Comparison of ENCODE assay signal across 1 cellular context in the genomic region with DNA sequence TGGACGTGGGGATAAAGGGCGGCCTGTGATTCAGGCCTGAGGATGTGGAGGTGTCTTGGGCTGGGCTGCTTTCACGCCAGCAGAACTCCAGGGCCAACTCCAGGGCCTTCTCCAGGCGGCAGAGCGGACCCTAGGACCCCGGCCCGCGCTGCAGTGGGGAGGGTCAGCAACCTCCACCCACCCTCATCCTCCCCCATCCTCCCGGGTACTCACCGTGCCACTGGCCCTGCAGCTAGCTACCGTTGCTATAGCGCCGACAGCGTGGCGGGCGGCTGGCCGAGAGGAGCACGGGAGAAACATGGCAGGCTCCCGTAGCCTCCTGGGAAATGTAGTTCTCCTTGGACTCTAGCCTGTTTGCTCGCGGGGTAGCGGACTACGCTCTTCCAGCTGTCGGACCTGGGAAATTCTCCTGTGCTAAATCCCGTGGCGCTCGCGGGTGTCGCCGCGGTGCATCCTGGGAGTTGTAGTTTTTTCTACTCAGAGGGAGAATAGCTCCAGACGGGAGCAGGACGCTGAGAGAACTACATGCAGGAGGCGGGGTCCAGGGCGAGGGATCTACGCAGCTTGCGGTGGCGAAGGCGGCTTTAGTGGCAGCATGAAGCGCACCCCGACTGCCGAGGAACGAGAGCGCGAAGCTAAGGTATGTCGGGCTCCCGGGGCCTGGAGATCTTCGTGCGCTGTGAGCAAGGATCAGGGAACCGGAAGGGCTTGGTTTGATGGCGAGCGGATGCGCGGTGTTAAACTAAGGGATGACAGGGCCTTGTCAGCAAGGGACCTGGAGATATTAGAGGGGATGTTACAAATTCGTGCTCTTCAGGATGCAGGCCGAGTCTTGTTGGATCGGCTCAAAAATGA.
TF ChIP-seq lines count a peak whose summit lies in the region.

Gene FTO (plus strand): TSS at position 567 of the 855 bp plus-strand sequence.
Gene RPGRIP1L (minus strand): TSS at position 270 of the 855 bp plus-strand sequence. CDS start 3,136 bp downstream, outside the sequence.

TF ChIP-seq in HepG2, 621 proteins besides CTCF, POLR2A, EP300 and RAD21 (continued from another document and continues in another):
- TF ChIP-seq ZNF784 (CRISPR knock-in tag; IDR thresholded peaks at IDR 0.05; ENCODE audit: borderline replicate concordance) (peak; percentile 60; the same call in 1 of the 2 replicates), SOX13 (IDR thresholded peaks at IDR 0.05) (no peak), SOX13 (CRISPR knock-in tag; conservative IDR thresholded peaks at IDR 0.05 in 1 of 2, IDR thresholded peaks at IDR 0.05 in 1 of 2) (0 out of 4 replicates have a peak, but pooled peaks of 1 of the 2 experiments have one; percentile 44), NR0B2 (CRISPR knock-in tag; IDR thresholded peaks at IDR 0.05) (0 out of 2 replicates have a peak, but pooled peaks have one; percentile 23), NFRKB (IDR thresholded peaks at IDR 0.05) (no peak), NFKB2 (CRISPR knock-in tag; IDR thresholded peaks at IDR 0.05; ENCODE audit: borderline replicate concordance) (peak; percentile 87; the same call in 1 of the 2 replicates), ZNF260 (CRISPR knock-in tag; IDR thresholded peaks at IDR 0.05; ENCODE audit: borderline replicate concordance, low read depth) (no peak), ZNF589 (CRISPR knock-in tag; conservative IDR thresholded peaks at IDR 0.05) (no peak; the same call in 1 of the 2 replicates), ZNF775 (CRISPR knock-in tag; IDR thresholded peaks at IDR 0.05; ENCODE audit: borderline replicate concordance) (no peak), ZNF253 (CRISPR knock-in tag; IDR thresholded peaks at IDR 0.05; ENCODE audit: borderline replicate concordance) (no peak), ZNF468 (CRISPR knock-in tag; IDR thresholded peaks at IDR 0.05) (no peak), TEAD3 (CRISPR knock-in tag; optimal IDR thresholded peaks at IDR 0.05; ENCODE audit: borderline replicate concordance) (peak; percentile 74), KLF12 (CRISPR knock-in tag; IDR thresholded peaks at IDR 0.05; ENCODE audit: borderline replicate concordance) (no peak), ZSCAN30 (CRISPR knock-in tag; IDR thresholded peaks at IDR 0.05) (no peak), ZNF101 (CRISPR knock-in tag; IDR thresholded peaks at IDR 0.05; ENCODE audit: borderline replicate concordance, low read depth) (no peak), AGO2 (optimal IDR thresholded peaks at IDR 0.05; ENCODE audit: low read depth, low read length) (no peak), ZNF746 (CRISPR knock-in tag; IDR thresholded peaks at IDR 0.05) (peak; percentile 29; the same call in 1 of the 2 replicates), MED1 (CRISPR knock-in tag; IDR thresholded peaks at IDR 0.05) (no peak; the same call in 1 of the 2 replicates), ZBTB33 (CRISPR knock-in tag; IDR thresholded peaks at IDR 0.05) (no peak), FOXK1 (CRISPR knock-in tag; IDR thresholded peaks at IDR 0.05; ENCODE audit: borderline replicate concordance, low read depth) (peak; percentile 97), THAP7 (CRISPR knock-in tag; IDR thresholded peaks at IDR 0.05) (peak; percentile 79; the same call in 1 of the 2 replicates), ZFYVE20 (CRISPR knock-in tag; IDR thresholded peaks at IDR 0.05; ENCODE audit: borderline replicate concordance, low read depth) (peak; percentile 21; the same call in 1 of the 2 replicates), SALL2 (CRISPR knock-in tag; IDR thresholded peaks at IDR 0.05) (peak; percentile 78), IRF9 (CRISPR knock-in tag; IDR thresholded peaks at IDR 0.05; ENCODE audit: borderline replicate concordance) (peak; percentile 94), JUN (CRISPR knock-in tag; IDR thresholded peaks at IDR 0.05) (no peak), RXRA (CRISPR knock-in tag; IDR thresholded peaks at IDR 0.05) (peak; percentile 59; the same call in 1 of the 2 replicates), ZNF776 (CRISPR knock-in tag; IDR thresholded peaks at IDR 0.05) (peak; percentile 50; the same call in 1 of the 2 replicates)
- TF ChIP-seq, protein P1, sequence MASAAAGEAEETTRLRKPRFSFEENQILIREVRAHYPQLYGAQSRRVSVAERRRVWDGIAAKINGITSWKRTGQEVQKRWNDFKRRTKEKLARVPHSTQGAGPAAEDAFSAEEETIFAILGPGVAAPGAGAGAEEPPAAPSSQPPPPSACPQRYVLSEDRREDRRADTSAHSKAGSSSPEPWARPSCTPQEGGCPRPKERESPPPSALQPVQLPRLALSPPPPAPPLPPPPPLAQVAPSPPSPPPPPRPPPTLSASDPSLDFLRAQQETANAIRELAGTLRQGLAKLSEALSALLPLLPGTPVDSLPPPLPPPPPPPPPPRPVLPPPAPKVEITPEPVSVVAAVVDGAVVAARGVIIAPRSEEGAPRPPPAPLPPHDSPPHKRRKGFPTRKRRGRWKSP (CRISPR knock-in tag; IDR thresholded peaks at IDR 0.05): peak; percentile 89
- TF ChIP-seq, protein P2, sequence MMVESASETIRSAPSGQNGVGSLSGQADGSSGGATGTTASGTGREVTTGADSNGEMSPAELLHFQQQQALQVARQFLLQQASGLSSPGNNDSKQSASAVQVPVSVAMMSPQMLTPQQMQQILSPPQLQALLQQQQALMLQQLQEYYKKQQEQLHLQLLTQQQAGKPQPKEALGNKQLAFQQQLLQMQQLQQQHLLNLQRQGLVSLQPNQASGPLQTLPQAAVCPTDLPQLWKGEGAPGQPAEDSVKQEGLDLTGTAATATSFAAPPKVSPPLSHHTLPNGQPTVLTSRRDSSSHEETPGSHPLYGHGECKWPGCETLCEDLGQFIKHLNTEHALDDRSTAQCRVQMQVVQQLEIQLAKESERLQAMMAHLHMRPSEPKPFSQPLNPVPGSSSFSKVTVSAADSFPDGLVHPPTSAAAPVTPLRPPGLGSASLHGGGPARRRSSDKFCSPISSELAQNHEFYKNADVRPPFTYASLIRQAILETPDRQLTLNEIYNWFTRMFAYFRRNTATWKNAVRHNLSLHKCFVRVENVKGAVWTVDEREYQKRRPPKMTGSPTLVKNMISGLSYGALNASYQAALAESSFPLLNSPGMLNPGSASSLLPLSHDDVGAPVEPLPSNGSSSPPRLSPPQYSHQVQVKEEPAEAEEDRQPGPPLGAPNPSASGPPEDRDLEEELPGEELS (CRISPR knock-in tag; IDR thresholded peaks at IDR 0.05): peak; percentile 62; the same call in 1 of the 2 replicates
- TF ChIP-seq, protein P3, sequence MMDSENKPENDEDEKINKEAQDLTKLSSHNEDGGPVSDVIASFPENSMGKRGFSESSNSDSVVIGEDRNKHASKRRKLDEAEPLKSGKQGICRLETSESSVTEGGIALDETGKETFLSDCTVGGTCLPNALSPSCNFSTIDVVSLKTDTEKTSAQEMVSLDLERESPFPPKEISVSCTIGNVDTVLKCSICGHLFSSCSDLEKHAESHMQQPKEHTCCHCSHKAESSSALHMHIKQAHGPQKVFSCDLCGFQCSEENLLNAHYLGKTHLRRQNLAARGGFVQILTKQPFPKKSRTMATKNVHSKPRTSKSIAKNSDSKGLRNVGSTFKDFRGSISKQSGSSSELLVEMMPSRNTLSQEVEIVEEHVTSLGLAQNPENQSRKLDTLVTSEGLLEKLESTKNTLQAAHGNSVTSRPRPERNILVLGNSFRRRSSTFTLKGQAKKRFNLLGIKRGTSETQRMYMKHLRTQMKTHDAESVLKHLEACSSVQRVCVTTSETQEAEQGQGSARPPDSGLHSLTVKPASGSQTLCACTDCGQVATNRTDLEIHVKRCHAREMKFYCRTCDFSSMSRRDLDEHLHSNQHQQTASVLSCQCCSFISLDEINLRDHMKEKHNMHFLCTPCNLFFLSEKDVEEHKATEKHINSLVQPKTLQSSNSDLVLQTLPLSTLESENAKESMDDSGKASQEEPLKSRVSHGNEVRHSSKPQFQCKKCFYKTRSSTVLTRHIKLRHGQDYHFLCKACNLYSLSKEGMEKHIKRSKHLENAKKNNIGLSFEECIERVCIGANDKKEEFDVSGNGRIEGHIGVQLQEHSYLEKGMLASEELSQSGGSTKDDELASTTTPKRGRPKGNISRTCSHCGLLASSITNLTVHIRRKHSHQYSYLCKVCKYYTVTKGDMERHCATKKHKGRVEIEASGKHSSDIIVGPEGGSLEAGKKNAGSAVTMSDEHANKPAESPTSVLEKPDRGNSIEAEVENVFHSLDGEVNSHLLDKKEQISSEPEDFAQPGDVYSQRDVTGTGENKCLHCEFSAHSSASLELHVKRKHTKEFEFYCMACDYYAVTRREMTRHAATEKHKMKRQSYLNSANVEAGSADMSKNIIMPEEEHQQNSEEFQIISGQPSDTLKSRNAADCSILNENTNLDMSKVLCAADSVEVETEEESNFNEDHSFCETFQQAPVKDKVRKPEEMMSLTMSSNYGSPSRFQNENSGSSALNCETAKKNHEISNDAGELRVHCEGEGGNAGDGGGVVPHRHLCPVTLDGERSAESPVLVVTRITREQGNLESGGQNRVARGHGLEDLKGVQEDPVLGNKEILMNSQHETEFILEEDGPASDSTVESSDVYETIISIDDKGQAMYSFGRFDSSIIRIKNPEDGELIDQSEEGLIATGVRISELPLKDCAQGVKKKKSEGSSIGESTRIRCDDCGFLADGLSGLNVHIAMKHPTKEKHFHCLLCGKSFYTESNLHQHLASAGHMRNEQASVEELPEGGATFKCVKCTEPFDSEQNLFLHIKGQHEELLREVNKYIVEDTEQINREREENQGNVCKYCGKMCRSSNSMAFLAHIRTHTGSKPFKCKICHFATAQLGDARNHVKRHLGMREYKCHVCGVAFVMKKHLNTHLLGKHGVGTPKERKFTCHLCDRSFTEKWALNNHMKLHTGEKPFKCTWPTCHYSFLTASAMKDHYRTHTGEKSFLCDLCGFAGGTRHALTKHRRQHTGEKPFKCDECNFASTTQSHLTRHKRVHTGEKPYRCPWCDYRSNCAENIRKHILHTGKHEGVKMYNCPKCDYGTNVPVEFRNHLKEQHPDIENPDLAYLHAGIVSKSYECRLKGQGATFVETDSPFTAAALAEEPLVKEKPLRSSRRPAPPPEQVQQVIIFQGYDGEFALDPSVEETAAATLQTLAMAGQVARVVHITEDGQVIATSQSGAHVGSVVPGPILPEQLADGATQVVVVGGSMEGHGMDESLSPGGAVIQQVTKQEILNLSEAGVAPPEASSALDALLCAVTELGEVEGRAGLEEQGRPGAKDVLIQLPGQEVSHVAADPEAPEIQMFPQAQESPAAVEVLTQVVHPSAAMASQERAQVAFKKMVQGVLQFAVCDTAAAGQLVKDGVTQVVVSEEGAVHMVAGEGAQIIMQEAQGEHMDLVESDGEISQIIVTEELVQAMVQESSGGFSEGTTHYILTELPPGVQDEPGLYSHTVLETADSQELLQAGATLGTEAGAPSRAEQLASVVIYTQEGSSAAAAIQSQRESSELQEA (CRISPR knock-in tag; IDR thresholded peaks at IDR 0.05; ENCODE audit: not compliant biosample characterization): peak; percentile 79
